In genomic region chr12:123923927-123924326, GRCh38 we compare ENCODE assay signal across 7 cellular contexts.
"Had no signal": no experiment of that assay in that cellular context is flagged by ENCODE, and none has a peak within 500 bp of the region (broad histone marks: within the 10 kb centered on the region; RNA-seq: fewer than 3 reads in every experiment).

No MANE protein-coding gene starts in this region.

- H3K27ac ChIP-seq: GM23248 had no signal

- H3K4me3 ChIP-seq: GM23248, HAP-1 had no signal

- H3K27ac Mint-ChIP-seq: HFFc6, IgD-negative memory B cell had no signal

- H2AFZ ChIP-seq: GM23248 had no signal

- H3K4me3 Mint-ChIP-seq: HFFc6 had no signal

- DNase-seq: GM23248, GOT3, H7, HFFc6 had no signal

- H3K9me3 ChIP-seq: HAP-1 had no signal

- H3K9me3 Mint-ChIP-seq: HFFc6, IgD-negative memory B cell had no signal

- H3K36me3 Mint-ChIP-seq: IgD-negative memory B cell had no signal

- H3K4me1 ChIP-seq: HAP-1 had no signal

- H3K36me3 ChIP-seq: HAP-1 had no signal

- H3K9ac ChIP-seq: GM23248 had no signal

- ATAC-seq: HCT116 had no signal
